Comparison of ENCODE assay signal across 30 cellular contexts in the genomic region with DNA sequence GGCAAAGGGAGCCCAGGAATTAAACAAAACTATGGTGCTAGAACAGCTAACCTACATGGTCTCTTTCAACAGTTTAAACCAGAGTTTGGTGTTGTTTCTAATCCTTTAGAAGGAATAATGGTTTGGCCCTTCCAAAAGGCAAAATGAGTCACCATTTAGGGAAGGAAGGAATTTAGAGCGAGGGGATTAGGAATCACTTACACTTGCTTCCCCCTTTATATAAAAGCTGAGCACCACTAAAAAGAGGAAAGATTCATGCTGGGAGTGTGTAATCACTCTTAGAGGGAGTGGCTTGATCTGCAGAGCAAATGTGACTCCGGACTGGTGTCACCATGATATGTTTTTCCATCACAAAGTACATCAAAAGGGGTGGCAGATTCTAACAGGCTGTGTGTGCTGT.
"Had no signal": no experiment of that assay in that cellular context is flagged by ENCODE, and none has a peak within 500 bp of the region (broad histone marks: within the 10 kb centered on the region; RNA-seq: fewer than 3 reads in every experiment).

No MANE protein-coding gene starts in this region.

- H3K9me3 Mint-ChIP-seq: activated CD4-positive, alpha-beta T cell treated with anti-CD3 and anti-CD28 coated beads, Interleukin-2, amount 10 ng/mL, durations not matched to agents 7 days and 5 days; activated CD8-positive, alpha-beta T cell treated with anti-CD3 and anti-CD28 coated beads for 36 hours; activated naive CD4-positive, alpha-beta T cell treated with anti-CD3 and anti-CD28 coated beads, Interleukin-2, amount 50 U/mL, for 24 hours; activated naive CD8-positive, alpha-beta T cell treated with anti-CD3 and anti-CD28 coated beads, Interleukin-2, amount 50 U/mL, for 24 hours; activated T-cell treated with anti-CD3 and anti-CD28 coated beads, Interleukin-2, amount 50 U/mL, for 4 hours; activated T-helper 17 cell treated with anti-CD3 and anti-CD28 coated beads, Interleukin-2, amount 50 U/mL, for 72 hours; dendritic cell treated with granulocyte-macrophage colony-stimulating factor and Interleukin-4, amounts not matched to agents 40 ng/mL and 50 ng/mL, for 4 days; endodermal cell had no signal

- H3K4me3 Mint-ChIP-seq: activated CD4-positive, alpha-beta T cell treated with anti-CD3 and anti-CD28 coated beads, Interleukin-2, amount 10 ng/mL, durations not matched to agents 7 days and 5 days; activated CD8-positive, alpha-beta T cell treated with anti-CD3 and anti-CD28 coated beads for 36 hours; activated naive CD4-positive, alpha-beta T cell treated with anti-CD3 and anti-CD28 coated beads, Interleukin-2, amount 50 U/mL, for 24 hours; activated naive CD8-positive, alpha-beta T cell treated with anti-CD3 and anti-CD28 coated beads, Interleukin-2, amount 50 U/mL, for 24 hours; activated T-cell treated with anti-CD3 and anti-CD28 coated beads, Interleukin-2, amount 50 U/mL, for 4 hours; activated T-helper 17 cell treated with anti-CD3 and anti-CD28 coated beads, Interleukin-2, amount 50 U/mL, for 72 hours; dendritic cell treated with granulocyte-macrophage colony-stimulating factor and Interleukin-4, amounts not matched to agents 40 ng/mL and 50 ng/mL, for 4 days; endodermal cell had no signal

- H3K36me3 Mint-ChIP-seq: activated naive CD4-positive, alpha-beta T cell treated with anti-CD3 and anti-CD28 coated beads, Interleukin-2, amount 50 U/mL, for 24 hours had no signal

- H3K36me3 ChIP-seq: breast epithelium, lower lobe of right lung, spleen, suprapubic skin, tibial artery, upper lobe of right lung had no signal

- H3K27ac ChIP-seq: breast epithelium, foreskin keratinocyte, heart left ventricle, lower lobe of right lung, parathyroid adenoma, psoas muscle, spleen, suprapubic skin, tibial artery, upper lobe of right lung had no signal

- H3K9ac ChIP-seq: parathyroid adenoma had no signal

- H3K27me3 Mint-ChIP-seq: dendritic cell treated with granulocyte-macrophage colony-stimulating factor and Interleukin-4, amounts not matched to agents 40 ng/mL and 50 ng/mL, for 4 days had no signal

- H3K27ac Mint-ChIP-seq: activated CD4-positive, alpha-beta T cell treated with anti-CD3 and anti-CD28 coated beads, Interleukin-2, amount 10 ng/mL, durations not matched to agents 7 days and 5 days; activated CD8-positive, alpha-beta T cell treated with anti-CD3 and anti-CD28 coated beads for 36 hours; activated naive CD4-positive, alpha-beta T cell treated with anti-CD3 and anti-CD28 coated beads, Interleukin-2, amount 50 U/mL, for 24 hours; activated naive CD8-positive, alpha-beta T cell treated with anti-CD3 and anti-CD28 coated beads, Interleukin-2, amount 50 U/mL, for 24 hours; activated T-helper 17 cell treated with anti-CD3 and anti-CD28 coated beads, Interleukin-2, amount 50 U/mL, for 72 hours; endodermal cell had no signal

- H3K4me1 ChIP-seq: breast epithelium, foreskin keratinocyte, heart left ventricle, lower lobe of right lung, parathyroid adenoma, psoas muscle, spleen, suprapubic skin, upper lobe of right lung had no signal

- DNase-seq: activated CD4-positive, alpha-beta T cell treated with anti-CD3 and anti-CD28 coated beads, Interleukin-2, amount 10 ng/mL, durations not matched to agents 7 days and 5 days; activated CD4-positive, CD25-positive, alpha-beta regulatory T cell treated with anti-CD3 and anti-CD28 coated beads, Interleukin-2, amount 50 U/mL, for 72 hours; activated CD8-positive, alpha-beta T cell treated with anti-CD3 and anti-CD28 coated beads for 36 hours; activated gamma-delta T cell treated with Interleukin-2 at 50 U/mL for 16 hours; activated naive CD8-positive, alpha-beta T cell treated with anti-CD3 and anti-CD28 coated beads, Interleukin-2, amount 50 U/mL, for 24 hours; activated T-cell treated with anti-CD3 and anti-CD28 coated beads, Interleukin-2, amount 50 U/mL, for 4 hours; amygdala; central memory CD4-positive, alpha-beta T cell; endodermal cell; foreskin keratinocyte; heart left ventricle; hypothalamus; kidney glomerular epithelial cell; lower lobe of right lung; mucosa of descending colon; occipital lobe; psoas muscle; right cardiac atrium; spleen; stimulated activated naive CD4-positive, alpha-beta T cell; tibial artery; upper lobe of right lung had no signal

- ATAC-seq: activated CD8-positive, alpha-beta T cell treated with anti-CD3 and anti-CD28 coated beads for 36 hours; activated naive CD8-positive, alpha-beta T cell treated with anti-CD3 and anti-CD28 coated beads, Interleukin-2, amount 50 U/mL, for 24 hours; activated T-cell treated with anti-CD3 and anti-CD28 coated beads, Interleukin-2, amount 50 U/mL, for 4 hours; activated T-helper 17 cell treated with anti-CD3 and anti-CD28 coated beads, Interleukin-2, amount 50 U/mL, for 72 hours; esophagus mucosa; foreskin keratinocyte; heart left ventricle; left lobe of liver; lower lobe of right lung; mucosa of descending colon; psoas muscle; right cardiac atrium; upper lobe of right lung had no signal

- H3K79me2 ChIP-seq: parathyroid adenoma had no signal

- H3K27me3 ChIP-seq: breast epithelium, foreskin keratinocyte, spleen, suprapubic skin, tibial artery, upper lobe of right lung had no signal

- H2AFZ ChIP-seq: parathyroid adenoma had no signal

- H3K4me1 Mint-ChIP-seq: activated CD4-positive, alpha-beta T cell treated with anti-CD3 and anti-CD28 coated beads, Interleukin-2, amount 10 ng/mL, durations not matched to agents 7 days and 5 days; activated naive CD4-positive, alpha-beta T cell treated with anti-CD3 and anti-CD28 coated beads, Interleukin-2, amount 50 U/mL, for 24 hours; activated T-helper 17 cell treated with anti-CD3 and anti-CD28 coated beads, Interleukin-2, amount 50 U/mL, for 72 hours had no signal

- H3K4me3 ChIP-seq: breast epithelium, heart left ventricle, lower lobe of right lung, mucosa of descending colon, psoas muscle, spleen, suprapubic skin, tibial artery, upper lobe of right lung had no signal

- H3K9me3 ChIP-seq: breast epithelium, heart left ventricle, lower lobe of right lung, mucosa of descending colon, psoas muscle, spleen, suprapubic skin, tibial artery, upper lobe of right lung had no signal
